In the genomic region with DNA sequence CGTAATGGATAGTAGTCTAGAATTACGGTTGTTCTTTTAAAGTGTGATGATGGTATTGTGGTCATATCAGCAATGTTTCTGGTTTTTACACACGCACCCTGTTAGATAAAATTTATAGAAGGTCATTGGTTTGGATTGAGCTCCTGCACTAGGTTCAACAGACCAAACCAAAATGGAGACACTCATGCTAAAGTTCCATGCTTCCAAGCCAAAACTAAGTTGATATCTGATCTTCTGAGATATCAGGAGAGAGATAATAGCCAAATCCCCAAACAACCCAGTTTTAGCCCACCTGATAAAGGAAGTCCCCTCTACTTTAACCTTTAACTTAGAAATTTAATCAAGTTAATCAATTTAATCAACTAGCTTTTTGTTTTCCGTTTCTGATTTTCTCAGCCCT, we compare ENCODE assay signal across 10 cellular contexts. TPM values are rescaled to one million over a fixed set of nuclear protein-coding genes. Genes with fewer than 3 reads are reported as not detected.
DNase-seq lines count a peak whose midpoint lies in the region; TF ChIP-seq lines count a peak whose summit lies in the region.
"Had no signal": no experiment of that assay in that cellular context is flagged by ENCODE, and none has a peak within 500 bp of the region (broad histone marks: within the 10 kb centered on the region; RNA-seq: fewer than 3 reads in every experiment).

No MANE protein-coding gene starts in this region.

- H3K36me3 ChIP-seq in DOHH2 (ENCODE audit: control insufficient read depth, low read length) (peaks cover 13% of the 10 kb centered on the region), NT2/D1 (ENCODE audit: insufficient read depth, insufficient read length, low read length) (peaks cover 19% of the 10 kb centered on the region)

- no peak for TF ChIP-seq POLR2A in erythroblast (IDR thresholded peaks at IDR 0.05; ENCODE audit: low read length)

- H3K27me3 Mint-ChIP-seq in neural crest cell (ENCODE audit: low read depth), result no peaks in the 10 kb centered on the region

- DNase-seq in NT2/D1 (ENCODE audit: low read depth, low spot score), result no peak
- no peak for DNase-seq in dorsolateral prefrontal cortex
- no peak for DNase-seq in neural crest cell (ENCODE audit: low read depth, low spot score)
- no peak for DNase-seq in mesenteric fat pad (ENCODE audit: low spot score)
- DNase-seq in erythroblast (lab: John Stamatoyannopoulos, UW), result no peak
- no peak for DNase-seq in GM13977 (ENCODE audit: low spot score)
- no peak for DNase-seq in NCI-H187 (lab: John Stamatoyannopoulos, UW)
- DNase-seq: activated CD8-positive, alpha-beta memory T cell treated with anti-CD3 and anti-CD28 coated beads for 24 hours; NCI-H2171 treated with DMSO at 0.1 percent for 48 hours had no signal

- no peaks in the 10 kb centered on the region for H3K9me2 ChIP-seq in DOHH2 (replicated peaks; ENCODE audit: control insufficient read depth, low read length)

- H3K27ac Mint-ChIP-seq in neural crest cell (ENCODE audit: unreplicated experiment), result no peak overlapping the region

- peak overlapping the region; percentile 89 for H3K4me3 ChIP-seq in DOHH2 (ENCODE audit: low read length)
- H3K4me3 ChIP-seq in NT2/D1 (ENCODE audit: insufficient read length, low read depth), result no peak overlapping the region
- peak overlapping the region in 42 of 59 donors; percentile 47 to 93 (median 79) for H3K4me3 ChIP-seq in dorsolateral prefrontal cortex

- H4K20me1 ChIP-seq in DOHH2 (ENCODE audit: control insufficient read depth, insufficient read depth, low read depth, low read length), result no peaks in the 10 kb centered on the region

- H3K4me3 Mint-ChIP-seq in neural crest cell, result peak overlapping the region; percentile 93

- H3K27me3 ChIP-seq in DOHH2 (ENCODE audit: control insufficient read depth, low read length) (no peaks in the 10 kb centered on the region), NT2/D1 (ENCODE audit: insufficient read depth, insufficient read length) (no peaks in the 10 kb centered on the region), dorsolateral prefrontal cortex (no peaks in the 10 kb centered on the region)

- H3K79me2 ChIP-seq in DOHH2 (ENCODE audit: control insufficient read depth, low read length), result peaks cover 43% of the 10 kb centered on the region

- H3K36me3 Mint-ChIP-seq in neural crest cell (ENCODE audit: low read depth), result no peaks in the 10 kb centered on the region

- H3F3A ChIP-seq in DOHH2 (ENCODE audit: control insufficient read depth, insufficient read depth), result 0 out of 2 replicates have a peak, but pooled peaks cover 3% of the 10 kb centered on the region

- H3K4me2 ChIP-seq in DOHH2 (ENCODE audit: low read length), result peak overlapping the region; percentile 71

- in situ Hi-C loops in GM13977 (cut with MboI; ENCODE audit: low pct_unique_long_range_greater_than_20kb, low sequenced_read_pairs, unreplicated experiment), result no loop called here

- intact Hi-C loops in dorsolateral prefrontal cortex (cut with DNase I), result no loop called here

- peak overlapping the region; percentile 93 for H3K9ac ChIP-seq in NT2/D1 (ENCODE audit: insufficient read length, low read depth)

- H3K9me3 ChIP-seq in DOHH2 (ENCODE audit: control insufficient read depth, insufficient read depth, low read length) (no peaks in the 10 kb centered on the region), NT2/D1 (ENCODE audit: insufficient read depth, low read length) (no peaks in the 10 kb centered on the region)

- H3K4me1 Mint-ChIP-seq in neural crest cell, result peaks cover 20% of the 10 kb centered on the region

- H3K9me3 Mint-ChIP-seq in neural crest cell, result no peaks in the 10 kb centered on the region

- TF ChIP-seq CTCF in DOHH2 (IDR thresholded peaks at IDR 0.05; ENCODE audit: low read depth, low read length, poor library complexity, severe bottlenecking) (no peak), dorsolateral prefrontal cortex (IDR thresholded peaks at IDR 0.05 in 54 of 56, conservative IDR thresholded peaks at IDR 0.05 in 2 of 56; ENCODE audit: low read depth in 1 of 56, partially characterized antibody in 56 of 56) (no peak), neural crest cell (conservative IDR thresholded peaks at IDR 0.05) (no peak), GM13977 (IDR thresholded peaks at IDR 0.05; ENCODE audit: extremely low read depth, insufficient read depth, missing control alignments) (no peak)

- H3K27ac ChIP-seq in DOHH2 (ENCODE audit: low read depth, low read length), result no peak overlapping the region
- no peak overlapping the region for H3K27ac ChIP-seq in dorsolateral prefrontal cortex

- H3K4me1 ChIP-seq in DOHH2 (ENCODE audit: control insufficient read depth, low read length) (peaks cover 16% of the 10 kb centered on the region), NT2/D1 (ENCODE audit: insufficient read depth, insufficient read length) (no peaks in the 10 kb centered on the region)

RNA-seq across cellular contexts. Expression of gene NOSIP, which starts 1.2 kb away (rescaled TPM):
- 10 to 100 TPM; 39.0 to 64.8 (median 49.4) TPM for total RNA-seq in dorsolateral prefrontal cortex
- 70.2 and 74.1 TPM in 2 replicates for total RNA-seq in neural crest cell
- 46.0 TPM for total RNA-seq in mesenteric fat pad

RNA-seq across cellular contexts. Expression of gene PRRG2, which starts 1.9 kb away (rescaled TPM):
- total RNA-seq in dorsolateral prefrontal cortex, result 1 to 10 TPM in 50 of 120 experiments, under 1 TPM in 56, not detected in 14; 0.32 to 3.1 (median 0.94) TPM
- 1.0 and 1.3 TPM in 2 replicates for total RNA-seq in neural crest cell
- total RNA-seq in mesenteric fat pad, result 1.1 TPM

RNA-seq across cellular contexts. Expression of gene PRR12, which starts 11.8 kb away (rescaled TPM):
- 10 to 100 TPM; 38.2 to 68.5 (median 52.3) TPM for total RNA-seq in dorsolateral prefrontal cortex
- 51.7 and 53.7 TPM in 2 replicates for total RNA-seq in neural crest cell
- total RNA-seq in mesenteric fat pad, result 22.3 TPM

RNA-seq across cellular contexts. Expression of gene RCN3, which starts 51.4 kb away (rescaled TPM):
- 10 to 100 TPM in 49 of 120 experiments, 1 to 10 TPM in 71; 3.0 to 19.9 (median 9.2) TPM for total RNA-seq in dorsolateral prefrontal cortex
- 7.7 and 8.8 TPM in 2 replicates for total RNA-seq in neural crest cell
- 76.2 TPM for total RNA-seq in mesenteric fat pad
